Comparison of ENCODE assay signal across 1 cellular context in the genomic region with DNA sequence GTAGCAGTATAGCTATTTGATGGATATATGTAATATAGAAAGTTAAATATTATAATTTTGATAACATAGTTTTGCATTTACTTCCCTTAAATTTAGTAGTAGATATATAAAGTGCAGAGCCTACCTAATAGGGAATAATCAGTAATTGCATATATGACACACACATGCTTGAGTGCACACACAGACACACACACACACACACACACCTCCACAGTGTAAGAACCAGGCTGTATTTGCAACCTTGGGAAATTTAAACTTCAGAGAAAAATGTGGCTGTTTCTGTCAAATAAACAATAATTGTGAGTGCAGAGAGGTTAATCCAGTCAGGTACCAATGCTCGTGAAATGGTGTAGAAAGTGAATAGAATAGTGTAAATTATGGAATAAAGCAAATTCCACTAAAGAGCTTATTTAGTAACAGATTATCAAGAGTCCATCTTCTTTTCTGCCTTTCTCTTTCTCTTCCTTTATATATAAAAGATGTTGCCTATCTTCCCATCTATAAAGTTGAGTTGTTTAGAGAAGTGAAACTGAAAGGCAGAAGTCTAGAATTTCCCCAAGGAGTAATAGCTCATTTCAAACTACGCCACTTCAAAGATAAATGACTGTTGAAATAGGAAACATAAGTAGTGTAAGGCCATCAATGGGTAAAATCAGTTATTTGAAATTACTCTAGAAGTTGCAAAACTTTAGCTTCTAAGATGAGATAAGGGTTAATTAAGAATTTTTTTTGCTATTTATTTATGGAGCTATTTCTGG.
TF ChIP-seq lines count a peak whose summit lies in the region.

No MANE protein-coding gene starts in this region.

TF ChIP-seq in GM12878, 131 proteins besides CTCF, POLR2A, EP300 and RAD21 (continued from another document and continues in another):
- TF ChIP-seq, protein P1, sequence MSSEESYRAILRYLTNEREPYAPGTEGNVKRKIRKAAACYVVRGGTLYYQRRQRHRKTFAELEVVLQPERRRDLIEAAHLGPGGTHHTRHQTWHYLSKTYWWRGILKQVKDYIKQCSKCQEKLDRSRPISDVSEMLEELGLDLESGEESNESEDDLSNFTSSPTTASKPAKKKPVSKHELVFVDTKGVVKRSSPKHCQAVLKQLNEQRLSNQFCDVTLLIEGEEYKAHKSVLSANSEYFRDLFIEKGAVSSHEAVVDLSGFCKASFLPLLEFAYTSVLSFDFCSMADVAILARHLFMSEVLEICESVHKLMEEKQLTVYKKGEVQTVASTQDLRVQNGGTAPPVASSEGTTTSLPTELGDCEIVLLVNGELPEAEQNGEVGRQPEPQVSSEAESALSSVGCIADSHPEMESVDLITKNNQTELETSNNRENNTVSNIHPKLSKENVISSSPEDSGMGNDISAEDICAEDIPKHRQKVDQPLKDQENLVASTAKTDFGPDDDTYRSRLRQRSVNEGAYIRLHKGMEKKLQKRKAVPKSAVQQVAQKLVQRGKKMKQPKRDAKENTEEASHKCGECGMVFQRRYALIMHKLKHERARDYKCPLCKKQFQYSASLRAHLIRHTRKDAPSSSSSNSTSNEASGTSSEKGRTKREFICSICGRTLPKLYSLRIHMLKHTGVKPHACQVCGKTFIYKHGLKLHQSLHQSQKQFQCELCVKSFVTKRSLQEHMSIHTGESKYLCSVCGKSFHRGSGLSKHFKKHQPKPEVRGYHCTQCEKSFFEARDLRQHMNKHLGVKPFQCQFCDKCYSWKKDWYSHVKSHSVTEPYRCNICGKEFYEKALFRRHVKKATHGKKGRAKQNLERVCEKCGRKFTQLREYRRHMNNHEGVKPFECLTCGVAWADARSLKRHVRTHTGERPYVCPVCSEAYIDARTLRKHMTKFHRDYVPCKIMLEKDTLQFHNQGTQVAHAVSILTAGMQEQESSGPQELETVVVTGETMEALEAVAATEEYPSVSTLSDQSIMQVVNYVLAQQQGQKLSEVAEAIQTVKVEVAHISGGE (CRISPR knock-in tag; IDR thresholded peaks at IDR 0.05), result no peak
- TF ChIP-seq GATAD2B (conservative IDR thresholded peaks at IDR 0.05; ENCODE audit: low read depth), result no peak
- no peak for TF ChIP-seq MYC (IDR thresholded peaks at IDR 0.05; ENCODE audit: insufficient read depth, insufficient read length, insufficient replicate concordance, low read length, severe bottlenecking)
- TF ChIP-seq, protein P2, sequence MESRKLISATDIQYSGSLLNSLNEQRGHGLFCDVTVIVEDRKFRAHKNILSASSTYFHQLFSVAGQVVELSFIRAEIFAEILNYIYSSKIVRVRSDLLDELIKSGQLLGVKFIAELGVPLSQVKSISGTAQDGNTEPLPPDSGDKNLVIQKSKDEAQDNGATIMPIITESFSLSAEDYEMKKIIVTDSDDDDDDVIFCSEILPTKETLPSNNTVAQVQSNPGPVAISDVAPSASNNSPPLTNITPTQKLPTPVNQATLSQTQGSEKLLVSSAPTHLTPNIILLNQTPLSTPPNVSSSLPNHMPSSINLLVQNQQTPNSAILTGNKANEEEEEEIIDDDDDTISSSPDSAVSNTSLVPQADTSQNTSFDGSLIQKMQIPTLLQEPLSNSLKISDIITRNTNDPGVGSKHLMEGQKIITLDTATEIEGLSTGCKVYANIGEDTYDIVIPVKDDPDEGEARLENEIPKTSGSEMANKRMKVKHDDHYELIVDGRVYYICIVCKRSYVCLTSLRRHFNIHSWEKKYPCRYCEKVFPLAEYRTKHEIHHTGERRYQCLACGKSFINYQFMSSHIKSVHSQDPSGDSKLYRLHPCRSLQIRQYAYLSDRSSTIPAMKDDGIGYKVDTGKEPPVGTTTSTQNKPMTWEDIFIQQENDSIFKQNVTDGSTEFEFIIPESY (IDR thresholded peaks at IDR 0.05), result no peak
- no peak for TF ChIP-seq TCF12 (IDR thresholded peaks at IDR 0.05; ENCODE audit: low read depth, low read length)
- 0 out of 2 replicates have a peak, but pooled peaks have one; percentile 24 for TF ChIP-seq PAX5 (IDR thresholded peaks at IDR 0.05; ENCODE audit: borderline replicate concordance, low read depth, low read length)
- no peak for TF ChIP-seq NRF1 (conservative IDR thresholded peaks at IDR 0.05; ENCODE audit: low read depth, low read length)
- peak; percentile 86 for TF ChIP-seq BACH1 (IDR thresholded peaks at IDR 0.05; ENCODE audit: borderline replicate concordance)
- TF ChIP-seq EZH2 (IDR thresholded peaks at IDR 0.05; ENCODE audit: borderline replicate concordance, control insufficient read depth, low read depth, low read length), result no peak
- TF ChIP-seq TCF3 (IDR thresholded peaks at IDR 0.05; ENCODE audit: borderline replicate concordance, insufficient read depth, low read depth, low read length), result no peak
- no peak for TF ChIP-seq NR2C1 (IDR thresholded peaks at IDR 0.05)
- TF ChIP-seq NFXL1 (IDR thresholded peaks at IDR 0.05; ENCODE audit: borderline replicate concordance), result no peak
- no peak for TF ChIP-seq PAX8 (IDR thresholded peaks at IDR 0.05)
- TF ChIP-seq MEF2B (IDR thresholded peaks at IDR 0.05; ENCODE audit: partially characterized antibody, poor library complexity, severe bottlenecking), result peak; percentile 99
- no peak for TF ChIP-seq ZNF384 (IDR thresholded peaks at IDR 0.05; ENCODE audit: borderline replicate concordance, low read depth, low read length)
- TF ChIP-seq, protein P3, sequence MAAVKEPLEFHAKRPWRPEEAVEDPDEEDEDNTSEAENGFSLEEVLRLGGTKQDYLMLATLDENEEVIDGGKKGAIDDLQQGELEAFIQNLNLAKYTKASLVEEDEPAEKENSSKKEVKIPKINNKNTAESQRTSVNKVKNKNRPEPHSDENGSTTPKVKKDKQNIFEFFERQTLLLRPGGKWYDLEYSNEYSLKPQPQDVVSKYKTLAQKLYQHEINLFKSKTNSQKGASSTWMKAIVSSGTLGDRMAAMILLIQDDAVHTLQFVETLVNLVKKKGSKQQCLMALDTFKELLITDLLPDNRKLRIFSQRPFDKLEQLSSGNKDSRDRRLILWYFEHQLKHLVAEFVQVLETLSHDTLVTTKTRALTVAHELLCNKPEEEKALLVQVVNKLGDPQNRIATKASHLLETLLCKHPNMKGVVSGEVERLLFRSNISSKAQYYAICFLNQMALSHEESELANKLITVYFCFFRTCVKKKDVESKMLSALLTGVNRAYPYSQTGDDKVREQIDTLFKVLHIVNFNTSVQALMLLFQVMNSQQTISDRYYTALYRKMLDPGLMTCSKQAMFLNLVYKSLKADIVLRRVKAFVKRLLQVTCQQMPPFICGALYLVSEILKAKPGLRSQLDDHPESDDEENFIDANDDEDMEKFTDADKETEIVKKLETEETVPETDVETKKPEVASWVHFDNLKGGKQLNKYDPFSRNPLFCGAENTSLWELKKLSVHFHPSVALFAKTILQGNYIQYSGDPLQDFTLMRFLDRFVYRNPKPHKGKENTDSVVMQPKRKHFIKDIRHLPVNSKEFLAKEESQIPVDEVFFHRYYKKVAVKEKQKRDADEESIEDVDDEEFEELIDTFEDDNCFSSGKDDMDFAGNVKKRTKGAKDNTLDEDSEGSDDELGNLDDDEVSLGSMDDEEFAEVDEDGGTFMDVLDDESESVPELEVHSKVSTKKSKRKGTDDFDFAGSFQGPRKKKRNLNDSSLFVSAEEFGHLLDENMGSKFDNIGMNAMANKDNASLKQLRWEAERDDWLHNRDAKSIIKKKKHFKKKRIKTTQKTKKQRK (IDR thresholded peaks at IDR 0.05; ENCODE audit: low read depth, low read length), result no peak
- TF ChIP-seq, protein P4, sequence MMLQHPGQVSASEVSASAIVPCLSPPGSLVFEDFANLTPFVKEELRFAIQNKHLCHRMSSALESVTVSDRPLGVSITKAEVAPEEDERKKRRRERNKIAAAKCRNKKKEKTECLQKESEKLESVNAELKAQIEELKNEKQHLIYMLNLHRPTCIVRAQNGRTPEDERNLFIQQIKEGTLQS (IDR thresholded peaks at IDR 0.05; ENCODE audit: borderline replicate concordance, extremely low read depth, low read depth, low read length), result no peak
- no peak for TF ChIP-seq RB1 (IDR thresholded peaks at IDR 0.05; ENCODE audit: borderline replicate concordance)
- no peak for TF ChIP-seq RELA (IDR thresholded peaks at IDR 0.05; ENCODE audit: borderline replicate concordance, partially characterized antibody)
- no peak; a peak in 1 of 4 replicates for TF ChIP-seq CEBPB (IDR thresholded peaks at IDR 0.05; ENCODE audit: borderline replicate concordance in 1 of 2, low read depth in 2 of 2, low read length in 2 of 2)
- TF ChIP-seq, protein P5, sequence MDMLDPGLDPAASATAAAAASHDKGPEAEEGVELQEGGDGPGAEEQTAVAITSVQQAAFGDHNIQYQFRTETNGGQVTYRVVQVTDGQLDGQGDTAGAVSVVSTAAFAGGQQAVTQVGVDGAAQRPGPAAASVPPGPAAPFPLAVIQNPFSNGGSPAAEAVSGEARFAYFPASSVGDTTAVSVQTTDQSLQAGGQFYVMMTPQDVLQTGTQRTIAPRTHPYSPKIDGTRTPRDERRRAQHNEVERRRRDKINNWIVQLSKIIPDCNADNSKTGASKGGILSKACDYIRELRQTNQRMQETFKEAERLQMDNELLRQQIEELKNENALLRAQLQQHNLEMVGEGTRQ (IDR thresholded peaks at IDR 0.05; ENCODE audit: borderline replicate concordance, low read depth, low read length), result no peak
- TF ChIP-seq ZZZ3 (IDR thresholded peaks at IDR 0.05; ENCODE audit: control insufficient read depth, insufficient read length, low read depth), result no peak
- TF ChIP-seq, protein P6, sequence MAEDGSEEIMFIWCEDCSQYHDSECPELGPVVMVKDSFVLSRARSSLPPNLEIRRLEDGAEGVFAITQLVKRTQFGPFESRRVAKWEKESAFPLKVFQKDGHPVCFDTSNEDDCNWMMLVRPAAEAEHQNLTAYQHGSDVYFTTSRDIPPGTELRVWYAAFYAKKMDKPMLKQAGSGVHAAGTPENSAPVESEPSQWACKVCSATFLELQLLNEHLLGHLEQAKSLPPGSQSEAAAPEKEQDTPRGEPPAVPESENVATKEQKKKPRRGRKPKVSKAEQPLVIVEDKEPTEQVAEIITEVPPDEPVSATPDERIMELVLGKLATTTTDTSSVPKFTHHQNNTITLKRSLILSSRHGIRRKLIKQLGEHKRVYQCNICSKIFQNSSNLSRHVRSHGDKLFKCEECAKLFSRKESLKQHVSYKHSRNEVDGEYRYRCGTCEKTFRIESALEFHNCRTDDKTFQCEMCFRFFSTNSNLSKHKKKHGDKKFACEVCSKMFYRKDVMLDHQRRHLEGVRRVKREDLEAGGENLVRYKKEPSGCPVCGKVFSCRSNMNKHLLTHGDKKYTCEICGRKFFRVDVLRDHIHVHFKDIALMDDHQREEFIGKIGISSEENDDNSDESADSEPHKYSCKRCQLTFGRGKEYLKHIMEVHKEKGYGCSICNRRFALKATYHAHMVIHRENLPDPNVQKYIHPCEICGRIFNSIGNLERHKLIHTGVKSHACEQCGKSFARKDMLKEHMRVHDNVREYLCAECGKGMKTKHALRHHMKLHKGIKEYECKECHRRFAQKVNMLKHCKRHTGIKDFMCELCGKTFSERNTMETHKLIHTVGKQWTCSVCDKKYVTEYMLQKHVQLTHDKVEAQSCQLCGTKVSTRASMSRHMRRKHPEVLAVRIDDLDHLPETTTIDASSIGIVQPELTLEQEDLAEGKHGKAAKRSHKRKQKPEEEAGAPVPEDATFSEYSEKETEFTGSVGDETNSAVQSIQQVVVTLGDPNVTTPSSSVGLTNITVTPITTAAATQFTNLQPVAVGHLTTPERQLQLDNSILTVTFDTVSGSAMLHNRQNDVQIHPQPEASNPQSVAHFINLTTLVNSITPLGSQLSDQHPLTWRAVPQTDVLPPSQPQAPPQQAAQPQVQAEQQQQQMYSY (CRISPR knock-in tag; IDR thresholded peaks at IDR 0.05), result no peak
- TF ChIP-seq, protein P7, sequence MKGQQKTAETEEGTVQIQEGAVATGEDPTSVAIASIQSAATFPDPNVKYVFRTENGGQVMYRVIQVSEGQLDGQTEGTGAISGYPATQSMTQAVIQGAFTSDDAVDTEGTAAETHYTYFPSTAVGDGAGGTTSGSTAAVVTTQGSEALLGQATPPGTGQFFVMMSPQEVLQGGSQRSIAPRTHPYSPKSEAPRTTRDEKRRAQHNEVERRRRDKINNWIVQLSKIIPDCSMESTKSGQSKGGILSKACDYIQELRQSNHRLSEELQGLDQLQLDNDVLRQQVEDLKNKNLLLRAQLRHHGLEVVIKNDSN (IDR thresholded peaks at IDR 0.05; ENCODE audit: borderline replicate concordance, extremely low read length, insufficient read depth, low read depth, low read length), result no peak
- peak; percentile 93 for TF ChIP-seq ZNF217 (IDR thresholded peaks at IDR 0.05)
- TF ChIP-seq MYB (IDR thresholded peaks at IDR 0.05; ENCODE audit: borderline replicate concordance, low read depth, low read length), result no peak
- 0 out of 2 replicates have a peak, but pooled peaks have one; percentile 46 for TF ChIP-seq GABPA (IDR thresholded peaks at IDR 0.05; ENCODE audit: low read depth)
- TF ChIP-seq MTA2 (IDR thresholded peaks at IDR 0.05; ENCODE audit: low read depth), result peak; percentile 99
- 0 out of 2 replicates have a peak, but pooled peaks have one; percentile 18 for TF ChIP-seq CBFB (IDR thresholded peaks at IDR 0.05; ENCODE audit: low read depth)
- TF ChIP-seq, protein P8, sequence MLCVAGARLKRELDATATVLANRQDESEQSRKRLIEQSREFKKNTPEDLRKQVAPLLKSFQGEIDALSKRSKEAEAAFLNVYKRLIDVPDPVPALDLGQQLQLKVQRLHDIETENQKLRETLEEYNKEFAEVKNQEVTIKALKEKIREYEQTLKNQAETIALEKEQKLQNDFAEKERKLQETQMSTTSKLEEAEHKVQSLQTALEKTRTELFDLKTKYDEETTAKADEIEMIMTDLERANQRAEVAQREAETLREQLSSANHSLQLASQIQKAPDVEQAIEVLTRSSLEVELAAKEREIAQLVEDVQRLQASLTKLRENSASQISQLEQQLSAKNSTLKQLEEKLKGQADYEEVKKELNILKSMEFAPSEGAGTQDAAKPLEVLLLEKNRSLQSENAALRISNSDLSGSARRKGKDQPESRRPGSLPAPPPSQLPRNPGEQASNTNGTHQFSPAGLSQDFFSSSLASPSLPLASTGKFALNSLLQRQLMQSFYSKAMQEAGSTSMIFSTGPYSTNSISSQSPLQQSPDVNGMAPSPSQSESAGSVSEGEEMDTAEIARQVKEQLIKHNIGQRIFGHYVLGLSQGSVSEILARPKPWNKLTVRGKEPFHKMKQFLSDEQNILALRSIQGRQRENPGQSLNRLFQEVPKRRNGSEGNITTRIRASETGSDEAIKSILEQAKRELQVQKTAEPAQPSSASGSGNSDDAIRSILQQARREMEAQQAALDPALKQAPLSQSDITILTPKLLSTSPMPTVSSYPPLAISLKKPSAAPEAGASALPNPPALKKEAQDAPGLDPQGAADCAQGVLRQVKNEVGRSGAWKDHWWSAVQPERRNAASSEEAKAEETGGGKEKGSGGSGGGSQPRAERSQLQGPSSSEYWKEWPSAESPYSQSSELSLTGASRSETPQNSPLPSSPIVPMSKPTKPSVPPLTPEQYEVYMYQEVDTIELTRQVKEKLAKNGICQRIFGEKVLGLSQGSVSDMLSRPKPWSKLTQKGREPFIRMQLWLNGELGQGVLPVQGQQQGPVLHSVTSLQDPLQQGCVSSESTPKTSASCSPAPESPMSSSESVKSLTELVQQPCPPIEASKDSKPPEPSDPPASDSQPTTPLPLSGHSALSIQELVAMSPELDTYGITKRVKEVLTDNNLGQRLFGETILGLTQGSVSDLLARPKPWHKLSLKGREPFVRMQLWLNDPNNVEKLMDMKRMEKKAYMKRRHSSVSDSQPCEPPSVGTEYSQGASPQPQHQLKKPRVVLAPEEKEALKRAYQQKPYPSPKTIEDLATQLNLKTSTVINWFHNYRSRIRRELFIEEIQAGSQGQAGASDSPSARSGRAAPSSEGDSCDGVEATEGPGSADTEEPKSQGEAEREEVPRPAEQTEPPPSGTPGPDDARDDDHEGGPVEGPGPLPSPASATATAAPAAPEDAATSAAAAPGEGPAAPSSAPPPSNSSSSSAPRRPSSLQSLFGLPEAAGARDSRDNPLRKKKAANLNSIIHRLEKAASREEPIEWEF (IDR thresholded peaks at IDR 0.05; ENCODE audit: insufficient replicate concordance, low read depth, low read length), result no peak
